In genomic region chr6:63537959-63538300, GRCh38 we compare ENCODE assay signal across 14 cellular contexts. TPM values are rescaled to one million over a fixed set of nuclear protein-coding genes. Genes with fewer than 3 reads are reported as not detected.
DNase-seq lines count a peak whose midpoint lies in the region; ATAC-seq and TF ChIP-seq lines count a peak whose summit lies in the region.
"Had no signal": no experiment of that assay in that cellular context is flagged by ENCODE, and none has a peak within 500 bp of the region (broad histone marks: within the 10 kb centered on the region; RNA-seq: fewer than 3 reads in every experiment).

No MANE protein-coding gene starts in this region.

- H3K36me3 ChIP-seq in mammary epithelial cell (ENCODE audit: insufficient read depth, low read length) (no peaks in the 10 kb centered on the region), Karpas-422 (ENCODE audit: insufficient read depth, low read length) (no peaks in the 10 kb centered on the region)

- H3K9ac ChIP-seq in mammary epithelial cell (ENCODE audit: insufficient read depth, low read length) = peak overlapping the region; percentile 64
- H3K9ac ChIP-seq in Karpas-422 (ENCODE audit: low read length) = no peak overlapping the region
- H3K9ac ChIP-seq: SK-N-SH had no signal

- intact Hi-C loops in mammary epithelial cell (cut with micrococcal nuclease) = loop anchor here (1.0 to 2.0 kb wide), 3 partner anchors 11 to 35 kb away; partner anchors contain the start of genes LOC128125822 and PTP4A1

- no peak for TF ChIP-seq CTCF in mammary epithelial cell (conservative IDR thresholded peaks at IDR 0.05 in 1 of 2, IDR thresholded peaks at IDR 0.05 in 1 of 2; ENCODE audit: extremely low read depth in 1 of 2, insufficient read depth in 1 of 2, low read depth in 1 of 2, low read length in 2 of 2)
- no peak for TF ChIP-seq CTCF in type B pancreatic cell (conservative IDR thresholded peaks at IDR 0.05)

- H3K27me3 Mint-ChIP-seq in type B pancreatic cell = peaks cover 3% of the 10 kb centered on the region

- no peaks in the 10 kb centered on the region for H3K27me3 ChIP-seq in mammary epithelial cell (ENCODE audit: insufficient read depth, low read length)
- H3K27me3 ChIP-seq in Karpas-422 (ENCODE audit: low read length) = no peaks in the 10 kb centered on the region

- H3K79me2 ChIP-seq in mammary epithelial cell (ENCODE audit: insufficient read depth, low read length) = no peaks in the 10 kb centered on the region
- H3K79me2 ChIP-seq in Karpas-422 (ENCODE audit: low read length) = no peaks in the 10 kb centered on the region

- CTCF ChIA-PET in mammary epithelial cell (lab: Charles Lee; ENCODE audit: low non-redundant PET) = no interaction called here

- H3K36me3 Mint-ChIP-seq in type B pancreatic cell = no peaks in the 10 kb centered on the region
- H3K36me3 Mint-ChIP-seq in activated naive CD4-positive, alpha-beta T cell treated with anti-CD3 and anti-CD28 coated beads, Interleukin-2, amount 50 U/mL, for 72 hours = no peaks in the 10 kb centered on the region
- H3K36me3 Mint-ChIP-seq: T-cell had no signal

- peaks cover 18% of the 10 kb centered on the region for H3K4me1 ChIP-seq in mammary epithelial cell (ENCODE audit: insufficient read depth, low read length)
- peaks cover 3% of the 10 kb centered on the region; the same call in 1 of the 2 replicates for H3K4me1 ChIP-seq in Karpas-422 (ENCODE audit: low read length)

- peak; percentile 51 for ATAC-seq in GM18502 (IDR thresholded peaks at IDR 0.05; ENCODE audit: poor library complexity, unreplicated experiment)
- ATAC-seq in HG03469 (IDR thresholded peaks at IDR 0.05; ENCODE audit: unreplicated experiment) = peak; percentile 64
- no peak for ATAC-seq in GM21526 (IDR thresholded peaks at IDR 0.05; ENCODE audit: low FRiP score, unreplicated experiment)
- no peak for ATAC-seq in activated naive CD4-positive, alpha-beta T cell treated with anti-CD3 and anti-CD28 coated beads, Interleukin-2, amount 50 U/mL, for 72 hours
- ATAC-seq: GM23338, T-cell had no signal

- H3K9me3 Mint-ChIP-seq in type B pancreatic cell = peaks cover 6% of the 10 kb centered on the region
- peaks cover 0 to 5% of the 10 kb centered on the region in 2 donors for H3K9me3 Mint-ChIP-seq in activated naive CD4-positive, alpha-beta T cell treated with anti-CD3 and anti-CD28 coated beads, Interleukin-2, amount 50 U/mL, for 72 hours

- DNase-seq in mammary epithelial cell (no peak), type B pancreatic cell (ENCODE audit: extremely low spot score, unreplicated experiment) (no peak), Karpas-422 (no peak)
- no peak for DNase-seq in activated naive CD4-positive, alpha-beta T cell treated with anti-CD3 and anti-CD28 coated beads, Interleukin-2, amount 50 U/mL, for 72 hours (ENCODE audit: low spot score in 2 of 2)
- DNase-seq: ACHN, NCI-H2171 treated with DMSO at 0.1 percent for 48 hours, SHP77 treated with DMSO at 0.1 percent for 48 hours, SK-N-SH, T-cell had no signal

- H3K27ac ChIP-seq in mammary epithelial cell (ENCODE audit: insufficient read depth, low read depth, low read length) = peak overlapping the region; percentile 89
- no peak overlapping the region for H3K27ac ChIP-seq in Karpas-422 (ENCODE audit: low read length)
- H3K27ac ChIP-seq: C4-2B had no signal

- dilution Hi-C loops in mammary epithelial cell (cut with HindIII; ENCODE audit: low sequenced_read_pairs) = no loop called here

- no peaks in the 10 kb centered on the region for H3K4me1 Mint-ChIP-seq in type B pancreatic cell (ENCODE audit: unreplicated experiment)
- H3K4me1 Mint-ChIP-seq: GM23338, T-cell had no signal

- H3K9me3 ChIP-seq in mammary epithelial cell (replicated peaks; ENCODE audit: insufficient read depth, low read length) (no peaks in the 10 kb centered on the region), Karpas-422 (ENCODE audit: low read length) (no peaks in the 10 kb centered on the region)
- H3K9me3 ChIP-seq: SK-N-SH had no signal

- peak overlapping the region; percentile 51 for H3K27ac Mint-ChIP-seq in type B pancreatic cell
- no peak overlapping the region for H3K27ac Mint-ChIP-seq in activated naive CD4-positive, alpha-beta T cell treated with anti-CD3 and anti-CD28 coated beads, Interleukin-2, amount 50 U/mL, for 72 hours
- H3K27ac Mint-ChIP-seq: GM23338, T-cell had no signal

- H3K9me2 ChIP-seq in Karpas-422 (replicated peaks; ENCODE audit: insufficient read depth, low read length) = no peaks in the 10 kb centered on the region
- H3K9me2 ChIP-seq: SK-N-SH had no signal

- H3K4me3 Mint-ChIP-seq in type B pancreatic cell = no peak overlapping the region
- H3K4me3 Mint-ChIP-seq: GM23338, T-cell had no signal

- no peak overlapping the region for H2AFZ ChIP-seq in mammary epithelial cell (ENCODE audit: low read depth, low read length)
- no peak overlapping the region for H2AFZ ChIP-seq in Karpas-422 (ENCODE audit: low read length)
- H2AFZ ChIP-seq: GM23338 had no signal

- TSS peak; percentile 68 for BruUV-seq in mammary epithelial cell (replicated peaks; lab: Mats Ljungman, UMichigan)

- no peak overlapping the region for H3K4me3 ChIP-seq in mammary epithelial cell (replicated peaks in 1 of 3; ENCODE audit: insufficient read depth in 1 of 3, low read depth in 2 of 3, low read length in 3 of 3)
- no peak overlapping the region for H3K4me3 ChIP-seq in Karpas-422 (ENCODE audit: low read length)
- H3K4me3 ChIP-seq: GM23338 had no signal

- H4K20me1 ChIP-seq in mammary epithelial cell (ENCODE audit: insufficient read depth, low read length) (no peaks in the 10 kb centered on the region), Karpas-422 (ENCODE audit: insufficient read depth, low read depth, low read length) (no peaks in the 10 kb centered on the region)

- in situ Hi-C loops in mammary epithelial cell (cut with MboI; ENCODE audit: low sequenced_read_pairs in 2 of 2) = no loop called here

- peak overlapping the region; percentile 56 for H3K4me2 ChIP-seq in mammary epithelial cell (ENCODE audit: insufficient read depth, low read depth, low read length)
- H3K4me2 ChIP-seq in Karpas-422 (ENCODE audit: low read depth, low read length, poor library complexity, severe bottlenecking) = no peak overlapping the region
- H3K4me2 ChIP-seq: GM23338, SK-N-SH had no signal

RNA-seq across cellular contexts. Expression of gene PTP4A1, which starts 34.4 kb away (rescaled TPM):
- total RNA-seq in mammary epithelial cell = 100 to 1,000 TPM in 1 of 2 donors, 10 to 100 TPM in 1; 90.2 to 175 TPM
- polyA plus RNA-seq in mammary epithelial cell = 42.2 TPM
- 130 TPM for polyA minus RNA-seq in mammary epithelial cell
- total RNA-seq in type B pancreatic cell (ENCODE audit: low replicate concordance) = 85.6 and 133 TPM in 2 replicates
- total RNA-seq in activated naive CD4-positive, alpha-beta T cell treated with anti-CD3 and anti-CD28 coated beads, Interleukin-2, amount 50 U/mL, for 72 hours = 10 to 100 TPM; 46.4 to 77.0 TPM
- 11.1 and 39.5 TPM in 2 replicates for total RNA-seq in Karpas-422 (2014; rRNA removed; shearing (Covaris generic); ENCODE audit: low replicate concordance)

Comparison
In these comparisons a context has a peak if more than half of its experiments do, and no peak if none do; other contexts are left out.
1. ATAC-seq: peak in GM18502 (single experiment) and HG03469 (single experiment); none in GM21526 (single experiment) and activated naive CD4-positive, alpha-beta T cell treated with anti-CD3 and anti-CD28 coated beads, Interleukin-2, amount 50 U/mL, for 72 hours (0 of 2).